In genomic region chr21:33586927-33587326, GRCh38 we compare ENCODE assay signal across 10 cellular contexts. TPM values are rescaled to one million over a fixed set of nuclear protein-coding genes. Genes with fewer than 3 reads are reported as not detected.
DNase-seq lines count a peak whose midpoint lies in the region; ATAC-seq and TF ChIP-seq lines count a peak whose summit lies in the region.
"Had no signal": no experiment of that assay in that cellular context is flagged by ENCODE, and none has a peak within 500 bp of the region (broad histone marks: within the 10 kb centered on the region; RNA-seq: fewer than 3 reads in every experiment).

No MANE protein-coding gene starts in this region.

- peaks cover 19% of the 10 kb centered on the region for H3K4me1 Mint-ChIP-seq in activated CD4-positive, alpha-beta T cell treated with anti-CD3 and anti-CD28 coated beads for 36 hours
- peaks cover 29% of the 10 kb centered on the region for H3K4me1 Mint-ChIP-seq in osteocyte (ENCODE audit: unreplicated experiment)

- POLR2A ChIA-PET in activated CD4-positive, alpha-beta T cell treated with anti-CD3 and anti-CD28 coated beads for 36 hours (lab: Charles Lee) = no interaction called here

- peaks cover 45% of the 10 kb centered on the region for H3K79me2 ChIP-seq in MM.1S (ENCODE audit: low read length)

- no peaks in the 10 kb centered on the region for H3K9me3 Mint-ChIP-seq in activated CD4-positive, alpha-beta T cell treated with anti-CD3 and anti-CD28 coated beads for 36 hours (ENCODE audit: low read depth)
- H3K9me3 Mint-ChIP-seq in osteocyte (ENCODE audit: unreplicated experiment) = no peaks in the 10 kb centered on the region

- TF ChIP-seq CTCF in MM.1S (IDR thresholded peaks at IDR 0.05; ENCODE audit: low read length) (no peak), brain microvascular endothelial cell (IDR thresholded peaks at IDR 0.05; ENCODE audit: low read depth, low read length, missing control alignments) (no peak), osteocyte (IDR thresholded peaks at IDR 0.05) (no peak), thyroid gland (IDR thresholded peaks at IDR 0.05) (no peak), GM10266 (IDR thresholded peaks at IDR 0.05; ENCODE audit: control insufficient read depth, insufficient read depth, low read depth, missing control alignments) (no peak)

- peaks cover 27% of the 10 kb centered on the region for H3K36me3 Mint-ChIP-seq in activated CD4-positive, alpha-beta T cell treated with anti-CD3 and anti-CD28 coated beads for 36 hours (ENCODE audit: low read depth)
- H3K36me3 Mint-ChIP-seq in osteocyte (ENCODE audit: unreplicated experiment) = peaks cover 2% of the 10 kb centered on the region

- peak overlapping the region; percentile 89 for H3K4me2 ChIP-seq in MM.1S (ENCODE audit: low read depth, low read length)

- H3K27ac ChIP-seq in MM.1S (ENCODE audit: low read length) (no peak overlapping the region), brain microvascular endothelial cell (no peak overlapping the region), thyroid gland (no peak overlapping the region)

- H3K27me3 ChIP-seq in MM.1S (replicated peaks; ENCODE audit: insufficient read depth, low read length) = no peaks in the 10 kb centered on the region
- H3K27me3 ChIP-seq in brain microvascular endothelial cell (replicated peaks) = no peaks in the 10 kb centered on the region
- H3K27me3 ChIP-seq in thyroid gland = no peaks in the 10 kb centered on the region

- no peak for TF ChIP-seq POLR2A in thyroid gland (IDR thresholded peaks at IDR 0.05)

- peak overlapping the region; percentile 0 for H3K27ac Mint-ChIP-seq in activated CD4-positive, alpha-beta T cell treated with anti-CD3 and anti-CD28 coated beads for 36 hours
- H3K27ac Mint-ChIP-seq in osteocyte (ENCODE audit: unreplicated experiment) = no peak overlapping the region

- WGBS in thyroid gland, 2 donors = 79 to 81% methylated on average over 6 of the region's 6 CpGs

- H4K20me1 ChIP-seq in MM.1S (ENCODE audit: insufficient read depth, low read length) = no peaks in the 10 kb centered on the region

- peak overlapping the region; percentile 92 for H3K4me3 ChIP-seq in MM.1S (ENCODE audit: low read length)
- H3K4me3 ChIP-seq in brain microvascular endothelial cell (ENCODE audit: low read depth, low read length) = peak overlapping the region; percentile 20
- no peak overlapping the region for H3K4me3 ChIP-seq in thyroid gland (replicated peaks in 1 of 3)

- H2AFZ ChIP-seq in MM.1S (ENCODE audit: low read length) = no peak overlapping the region

- H3K4me1 ChIP-seq in MM.1S (ENCODE audit: low read length) (peaks cover 14% of the 10 kb centered on the region), thyroid gland (peaks cover 5 to 9% of the 10 kb centered on the region in 2 donors)

- no peaks in the 10 kb centered on the region for H3K27me3 Mint-ChIP-seq in activated CD4-positive, alpha-beta T cell treated with anti-CD3 and anti-CD28 coated beads for 36 hours
- no peaks in the 10 kb centered on the region for H3K27me3 Mint-ChIP-seq in osteocyte (ENCODE audit: unreplicated experiment)

- no peak for DNase-seq in activated CD4-positive, alpha-beta T cell treated with anti-CD3 and anti-CD28 coated beads for 36 hours
- no peak for DNase-seq in activated CD4-positive, alpha-beta T cell treated with anti-CD3 and anti-CD28 coated beads for 48 hours
- DNase-seq in MM.1S (no peak), brain microvascular endothelial cell (no peak), osteocyte (ENCODE audit: extremely low spot score, unreplicated experiment) (no peak), thyroid gland (no peak), GM10266 (ENCODE audit: extremely low spot score) (no peak), OCI-M1 (lab: John Stamatoyannopoulos, UW) (no peak)
- DNase-seq: NCI-H1092, posterior cingulate gyrus had no signal

- H3F3A ChIP-seq in MM.1S (ENCODE audit: insufficient read depth, low read length) = peaks cover 21% of the 10 kb centered on the region

- peaks cover 8% of the 10 kb centered on the region; the same call in 1 of the 2 replicates for H3K36me3 ChIP-seq in MM.1S (replicated peaks; ENCODE audit: insufficient read depth, low read length)
- no peaks in the 10 kb centered on the region for H3K36me3 ChIP-seq in brain microvascular endothelial cell (replicated peaks)
- H3K36me3 ChIP-seq in thyroid gland = no peaks in the 10 kb centered on the region

- H3K4me3 Mint-ChIP-seq in activated CD4-positive, alpha-beta T cell treated with anti-CD3 and anti-CD28 coated beads for 36 hours = peak overlapping the region; percentile 45
- H3K4me3 Mint-ChIP-seq in osteocyte (ENCODE audit: unreplicated experiment) = peak overlapping the region; percentile 45

- no peaks in the 10 kb centered on the region for H3K9me2 ChIP-seq in MM.1S (replicated peaks; ENCODE audit: insufficient read depth, low read length)

- CTCF ChIA-PET in activated CD4-positive, alpha-beta T cell treated with anti-CD3 and anti-CD28 coated beads for 36 hours (lab: Charles Lee) = interaction anchor here (1.0 kb wide), 1 partner anchor 32 kb away, joined by 3 read pairs; no protein-coding TSS in a partner anchor

- no peak for ATAC-seq in activated CD4-positive, alpha-beta T cell treated with anti-CD3 and anti-CD28 coated beads for 36 hours

- in situ Hi-C loops in brain microvascular endothelial cell (cut with HindIII; ENCODE audit: low pct_ligation_motif_present, low sequenced_read_pairs) = no loop called here

- peak overlapping the region; percentile 84; the same call in 1 of the 2 replicates for H3K9ac ChIP-seq in MM.1S (ENCODE audit: low read length)

- intact Hi-C loops in activated CD4-positive, alpha-beta T cell treated with anti-CD3 and anti-CD28 coated beads for 36 hours (cut with DNase I, micrococcal nuclease) = loop anchor here in 1 of 2 experiments (5.0 to 10.0 kb wide), 2 partner anchors 202 to 355 kb away; no protein-coding TSS in a partner anchor
- intact Hi-C loops in thyroid gland (cut with DNase I) = no loop called here

- no peaks in the 10 kb centered on the region for H3K9me3 ChIP-seq in MM.1S (replicated peaks; ENCODE audit: insufficient read depth, low read length)
- no peaks in the 10 kb centered on the region for H3K9me3 ChIP-seq in thyroid gland

RNA-seq across cellular contexts. Expression of gene DONSON, which starts 1.6 kb away (rescaled TPM):
- total RNA-seq in activated CD4-positive, alpha-beta T cell treated with anti-CD3 and anti-CD28 coated beads for 36 hours = 10 to 100 TPM; 39.5 to 41.8 TPM
- total RNA-seq in osteocyte (18.6 and 19.0 TPM in 2 replicates), thyroid gland (10 to 100 TPM in 1 of 4 donors, 1 to 10 TPM in 3; 4.2 to 13.3 (median 6.7) TPM)

RNA-seq across cellular contexts. Expression of gene SON, which starts 44.1 kb away (rescaled TPM):
- total RNA-seq in activated CD4-positive, alpha-beta T cell treated with anti-CD3 and anti-CD28 coated beads for 36 hours = 100 to 1,000 TPM; 299 to 380 TPM
- total RNA-seq in osteocyte = 249 and 271 TPM in 2 replicates
- 100 to 1,000 TPM; 283 to 425 (median 334) TPM for total RNA-seq in thyroid gland

RNA-seq across cellular contexts. Expression of gene GART, which starts 45.0 kb away (rescaled TPM):
- 100 to 1,000 TPM; 223 to 231 TPM for total RNA-seq in activated CD4-positive, alpha-beta T cell treated with anti-CD3 and anti-CD28 coated beads for 36 hours
- total RNA-seq in osteocyte (66.8 and 79.1 TPM in 2 replicates), thyroid gland (100 to 1,000 TPM in 2 of 4 donors, 10 to 100 TPM in 2; 53.8 to 130 (median 84.5) TPM)

RNA-seq across cellular contexts. Expression of gene CRYZL1, which starts 54.6 kb away (rescaled TPM):
- total RNA-seq in activated CD4-positive, alpha-beta T cell treated with anti-CD3 and anti-CD28 coated beads for 36 hours = 10 to 100 TPM; 31.4 to 35.2 TPM
- total RNA-seq in osteocyte = 43.6 and 48.2 TPM in 2 replicates
- 10 to 100 TPM; 27.9 to 53.5 (median 33.9) TPM for total RNA-seq in thyroid gland

RNA-seq across cellular contexts. Expression of gene ITSN1, which starts 55.4 kb away (rescaled TPM):
- total RNA-seq in activated CD4-positive, alpha-beta T cell treated with anti-CD3 and anti-CD28 coated beads for 36 hours = 1 to 10 TPM; 5.7 to 7.3 TPM
- total RNA-seq in osteocyte (44.0 and 49.9 TPM in 2 replicates), thyroid gland (10 to 100 TPM; 29.6 to 42.2 (median 41.1) TPM)

Comparison
In these comparisons a context has a peak if more than half of its experiments do, and no peak if none do; other contexts are left out.
1. H3K4me3 ChIP-seq: peak in MM.1S (single experiment) and brain microvascular endothelial cell (single experiment); none in thyroid gland (0 of 3).